In genomic region chr12:29086325-29087271, GRCh38 we compare ENCODE assay signal across 20 cellular contexts.
DNase-seq lines count a peak whose midpoint lies in the region; ATAC-seq, FAIRE-seq and TF ChIP-seq lines count a peak whose summit lies in the region.
"Had no signal": no experiment of that assay in that cellular context is flagged by ENCODE, and none has a peak within 500 bp of the region (broad histone marks: within the 10 kb centered on the region; RNA-seq: fewer than 3 reads in every experiment).

No MANE protein-coding gene starts in this region.

- H3K4me3 ChIP-seq in kidney (ENCODE audit: low read length in 2 of 2): no peak overlapping the region
- no peak overlapping the region for H3K4me3 ChIP-seq in upper lobe of right lung
- H3K4me3 ChIP-seq: GM23248, PC-9 had no signal

- intact Hi-C loops in kidney (cut with DNase I): no loop called here
- intact Hi-C loops in upper lobe of right lung (cut with DNase I): loop anchor here (10.0 kb wide), 1 partner anchor 228 kb away; no protein-coding TSS in a partner anchor

- no peak overlapping the region for H3K9ac ChIP-seq in kidney (ENCODE audit: low read length in 2 of 2)
- H3K9ac ChIP-seq: GM23248, KMS-11 had no signal

- no peak overlapping the region for H3K27ac Mint-ChIP-seq in stimulated activated naive CD8-positive, alpha-beta T cell treated with anti-CD3 and anti-CD28 coated beads, Interleukin-15, amount 100 ng/mL, for 72 hours

- no peaks in the 10 kb centered on the region for H3K9me3 ChIP-seq in kidney (ENCODE audit: control insufficient read depth in 1 of 2, low read length in 2 of 2)
- H3K9me3 ChIP-seq in upper lobe of right lung: no peaks in the 10 kb centered on the region

- H3K36me3 ChIP-seq in kidney (ENCODE audit: control insufficient read depth in 1 of 2, insufficient read depth in 2 of 2, low read length in 2 of 2): no peaks in the 10 kb centered on the region
- H3K36me3 ChIP-seq in upper lobe of right lung: no peaks in the 10 kb centered on the region

- H3K9me3 Mint-ChIP-seq in stimulated activated naive CD8-positive, alpha-beta T cell treated with anti-CD3 and anti-CD28 coated beads, Interleukin-15, amount 100 ng/mL, for 72 hours: no peaks in the 10 kb centered on the region
- H3K9me3 Mint-ChIP-seq: CD14-positive monocyte had no signal

- TF ChIP-seq CTCF in kidney (IDR thresholded peaks at IDR 0.05; ENCODE audit: borderline replicate concordance, extremely low read depth, insufficient read depth): no peak
- TF ChIP-seq CTCF in upper lobe of right lung (IDR thresholded peaks at IDR 0.05): no peak

- H3K27me3 Mint-ChIP-seq in stimulated activated naive CD8-positive, alpha-beta T cell treated with anti-CD3 and anti-CD28 coated beads, Interleukin-15, amount 100 ng/mL, for 72 hours: peaks cover 10% of the 10 kb centered on the region

- DNase-seq in stimulated activated naive CD8-positive, alpha-beta T cell treated with anti-CD3 and anti-CD28 coated beads, Interleukin-15, amount 100 ng/mL, for 72 hours: no peak
- DNase-seq in stimulated activated naive CD8-positive, alpha-beta T cell treated with anti-CD3 and anti-CD28 coated beads, Interleukin-15, Interleukin-2, amounts not matched to agents 100 U/mL and 50 U/mL, for 24 hours: no peak
- DNase-seq in kidney (peak; percentile 41), upper lobe of right lung (no peak), NCI-H510A (lab: John Stamatoyannopoulos, UW) (no peak), COLO668 (lab: John Stamatoyannopoulos, UW; ENCODE audit: unreplicated experiment) (no peak)
- DNase-seq: 8988T, GM23248, MV-4-11, NCI-H1417 treated with DMSO at 0.1 percent for 48 hours, NCI-H1930, NCI-H226, NCI-H524 treated with DMSO at 0.1 percent for 48 hours, PC-9 had no signal

- H3K27ac ChIP-seq in kidney (ENCODE audit: low read depth in 2 of 2, low read length in 2 of 2): no peak overlapping the region
- no peak overlapping the region for H3K27ac ChIP-seq in upper lobe of right lung
- H3K27ac ChIP-seq: GM23248, KMS-11, PC-9, RWPE1 had no signal

- H3K27me3 ChIP-seq in upper lobe of right lung: no peaks in the 10 kb centered on the region

- no peak for FAIRE-seq in kidney (lab: Jason Lieb, UNC)
- FAIRE-seq: G401.6 had no signal

- no peak overlapping the region for H3K4me3 Mint-ChIP-seq in stimulated activated naive CD8-positive, alpha-beta T cell treated with anti-CD3 and anti-CD28 coated beads, Interleukin-15, amount 100 ng/mL, for 72 hours
- H3K4me3 Mint-ChIP-seq: CD14-positive monocyte had no signal

- no peaks in the 10 kb centered on the region for H3K4me1 Mint-ChIP-seq in stimulated activated naive CD8-positive, alpha-beta T cell treated with anti-CD3 and anti-CD28 coated beads, Interleukin-15, amount 100 ng/mL, for 72 hours
- H3K4me1 Mint-ChIP-seq: CD14-positive monocyte had no signal

- H3K4me1 ChIP-seq in kidney (ENCODE audit: control insufficient read depth in 1 of 2, insufficient read depth in 1 of 2, low read depth in 1 of 2, low read length in 2 of 2): no peaks in the 10 kb centered on the region
- H3K4me1 ChIP-seq in upper lobe of right lung: no peaks in the 10 kb centered on the region

- peak; percentile 39 for ATAC-seq in stimulated activated naive CD8-positive, alpha-beta T cell treated with anti-CD3 and anti-CD28 coated beads, Interleukin-15, amount 100 ng/mL, for 72 hours
- no peak for ATAC-seq in stimulated activated naive CD8-positive, alpha-beta T cell treated with anti-CD3 and anti-CD28 coated beads, Interleukin-15, Interleukin-2, amounts not matched to agents 100 U/mL and 50 U/mL, for 24 hours
- ATAC-seq in HG03159 (IDR thresholded peaks at IDR 0.05; ENCODE audit: unreplicated experiment) (peak; percentile 51), upper lobe of right lung (peak; percentile 27), GM19328 (IDR thresholded peaks at IDR 0.05; ENCODE audit: unreplicated experiment) (no peak)

Comparison
In these comparisons a context has a peak if more than half of its experiments do, and no peak if none do; other contexts are left out.
1. ATAC-seq: peak in stimulated activated naive CD8-positive, alpha-beta T cell treated with anti-CD3 and anti-CD28 coated beads, Interleukin-15, amount 100 ng/mL, for 72 hours (single experiment), HG03159 (single experiment) and upper lobe of right lung (single experiment); none in stimulated activated naive CD8-positive, alpha-beta T cell treated with anti-CD3 and anti-CD28 coated beads, Interleukin-15, Interleukin-2, amounts not matched to agents 100 U/mL and 50 U/mL, for 24 hours (single experiment) and GM19328 (single experiment).